8 cellular contexts compared by ENCODE assay signal in genomic region chr7:37031571-37032257, GRCh38.
A peak's percentile ranks its signal among the peaks of the same experiment; 100 is the strongest.
DNase-seq lines count a peak whose midpoint lies in the region; ATAC-seq, FAIRE-seq and TF ChIP-seq lines count a peak whose summit lies in the region.

No MANE protein-coding gene starts in this region.

- peaks cover 60% of the 10 kb centered on the region for H3K4me1 Mint-ChIP-seq in activated naive CD4-positive, alpha-beta T cell treated with anti-CD3 and anti-CD28 coated beads for 36 hours (ENCODE audit: low read depth)
- peaks cover 46% of the 10 kb centered on the region for H3K4me1 Mint-ChIP-seq in osteocyte (ENCODE audit: unreplicated experiment)

- CTCF ChIA-PET in activated naive CD4-positive, alpha-beta T cell treated with anti-CD3 and anti-CD28 coated beads for 36 hours (lab: Charles Lee) = no interaction called here

- no peak for TF ChIP-seq CTCF in osteocyte (IDR thresholded peaks at IDR 0.05)

- peaks cover 24% of the 10 kb centered on the region for H3K36me3 Mint-ChIP-seq in activated naive CD4-positive, alpha-beta T cell treated with anti-CD3 and anti-CD28 coated beads for 36 hours (ENCODE audit: low read depth)
- H3K36me3 Mint-ChIP-seq in osteocyte (ENCODE audit: unreplicated experiment) = no peaks in the 10 kb centered on the region

- peak; percentile 17 for FAIRE-seq in frontal cortex (lab: Jason Lieb, UNC)

- peak; percentile 100 for DNase-seq in H4 (ENCODE audit: low spot score)
- DNase-seq in NCI-H510A (lab: John Stamatoyannopoulos, UW) = peak; percentile 48
- DNase-seq in activated naive CD4-positive, alpha-beta T cell treated with anti-CD3 and anti-CD28 coated beads for 36 hours = peak; percentile 79
- DNase-seq in frontal cortex (ENCODE audit: low spot score in 2 of 2) = peak; percentile 10 to 48
- DNase-seq in osteocyte (ENCODE audit: extremely low spot score, unreplicated experiment) = peak; percentile 89
- DNase-seq in ureter (ENCODE audit: low spot score) = peak; percentile 85

- H3K27ac Mint-ChIP-seq in activated naive CD4-positive, alpha-beta T cell treated with anti-CD3 and anti-CD28 coated beads for 36 hours = peak overlapping the region; percentile 50
- peak overlapping the region; percentile 90 for H3K27ac Mint-ChIP-seq in osteocyte (ENCODE audit: unreplicated experiment)

- H3K9me3 Mint-ChIP-seq in activated naive CD4-positive, alpha-beta T cell treated with anti-CD3 and anti-CD28 coated beads for 36 hours = no peaks in the 10 kb centered on the region
- peaks cover 3% of the 10 kb centered on the region for H3K9me3 Mint-ChIP-seq in osteocyte (ENCODE audit: unreplicated experiment)

- no peak overlapping the region for H3K4me3 Mint-ChIP-seq in activated naive CD4-positive, alpha-beta T cell treated with anti-CD3 and anti-CD28 coated beads for 36 hours
- peak overlapping the region; percentile 33 for H3K4me3 Mint-ChIP-seq in osteocyte (ENCODE audit: unreplicated experiment)

- H3K27me3 Mint-ChIP-seq in activated naive CD4-positive, alpha-beta T cell treated with anti-CD3 and anti-CD28 coated beads for 36 hours (ENCODE audit: low read depth) = no peaks in the 10 kb centered on the region
- H3K27me3 Mint-ChIP-seq in osteocyte (ENCODE audit: unreplicated experiment) = no peaks in the 10 kb centered on the region

- intact Hi-C loops in activated naive CD4-positive, alpha-beta T cell treated with anti-CD3 and anti-CD28 coated beads for 36 hours (cut with micrococcal nuclease) = loop anchor here (1.0 to 5.0 kb wide), 8 partner anchors 33 to 916 kb away; no protein-coding TSS in a partner anchor

- ATAC-seq in GM18861 (IDR thresholded peaks at IDR 0.05; ENCODE audit: unreplicated experiment) = no peak
- ATAC-seq in GM19397 (IDR thresholded peaks at IDR 0.05; ENCODE audit: unreplicated experiment) = no peak

Comparison
In these comparisons a context has a peak if more than half of its experiments do, and no peak if none do; other contexts are left out.
1. DNase-seq: peak in every context shown above with its lines; median percentile 100 in H4; 89 in osteocyte; 85 in ureter; 79 in activated naive CD4-positive, alpha-beta T cell treated with anti-CD3 and anti-CD28 coated beads for 36 hours; 48 in NCI-H510A; 29 in frontal cortex.